Comparison of ENCODE assay signal across 13 cellular contexts in genomic region chr10:121077331-121077730, GRCh38.
DNase-seq lines count a peak whose midpoint lies in the region; ATAC-seq and TF ChIP-seq lines count a peak whose summit lies in the region.
"Had no signal": no experiment of that assay in that cellular context is flagged by ENCODE, and none has a peak within 500 bp of the region (broad histone marks: within the 10 kb centered on the region; RNA-seq: fewer than 3 reads in every experiment).

No MANE protein-coding gene starts in this region.

- H3K4me3 ChIP-seq in prostate gland, result no peak overlapping the region

- H3K9me3 ChIP-seq in prostate gland, result no peaks in the 10 kb centered on the region

- H3K27me3 ChIP-seq in prostate gland (replicated peaks; ENCODE audit: insufficient read depth), result no peaks in the 10 kb centered on the region
- H3K27me3 ChIP-seq: brain microvascular endothelial cell had no signal

- TF ChIP-seq POLR2A in prostate gland (IDR thresholded peaks at IDR 0.05), result no peak

- H3K27ac ChIP-seq in prostate gland, result no peak overlapping the region
- H3K27ac ChIP-seq: brain microvascular endothelial cell had no signal

- TF ChIP-seq CTCF in prostate gland (IDR thresholded peaks at IDR 0.05), result no peak

- WGBS in prostate gland, result 80% methylated on average over 8 of the region's 8 CpGs

- DNase-seq in HuH-7 (ENCODE audit: low spot score), result peak; percentile 34
- DNase-seq in SKM-1 treated with dmso at 0.1 percent for 144 hours (lab: John Stamatoyannopoulos, UW; ENCODE audit: unreplicated experiment), result peak; percentile 68
- peak; percentile 41 for DNase-seq in left ventricle myocardium superior
- no peak for DNase-seq in sciatic nerve (ENCODE audit: low spot score)
- DNase-seq in 8988T, result no peak
- no peak for DNase-seq in UCSD-AML1 (lab: John Stamatoyannopoulos, UW; ENCODE audit: unreplicated experiment)
- DNase-seq in prostate gland (ENCODE audit: low spot score), result no peak
- no peak for DNase-seq in AG08396 (ENCODE audit: low spot score)
- DNase-seq: brain microvascular endothelial cell; CD4-positive, CD25-positive, alpha-beta regulatory T cell; nucleus accumbens; stimulated activated naive CD4-positive, alpha-beta T cell had no signal

- H3K4me1 ChIP-seq in prostate gland (replicated peaks), result no peaks in the 10 kb centered on the region

- intact Hi-C loops in left ventricle myocardium superior (cut with micrococcal nuclease), result no loop called here
- intact Hi-C loops in sciatic nerve (cut with DNase I), result no loop called here
- intact Hi-C loops in prostate gland (cut with DNase I), result loop anchor here (5.0 to 10.0 kb wide), 2 partner anchors 40 to 103 kb away; no protein-coding TSS in a partner anchor

- H3K36me3 ChIP-seq in prostate gland, result no peaks in the 10 kb centered on the region
- H3K36me3 ChIP-seq: brain microvascular endothelial cell had no signal

- ATAC-seq in left ventricle myocardium superior (peak; percentile 80), sciatic nerve (peak; percentile 92)
- ATAC-seq: SK-N-SH treated with all-trans-retinoic acid at 6 μM for 48 hours had no signal

Comparison
In these comparisons a context has a peak if more than half of its experiments do, and no peak if none do; other contexts are left out.
1. DNase-seq: peak in HuH-7 (single experiment), SKM-1 treated with dmso at 0.1 percent for 144 hours (single experiment) and left ventricle myocardium superior (single experiment); none in sciatic nerve (single experiment), 8988T (single experiment), UCSD-AML1 (single experiment), prostate gland (single experiment) and AG08396 (single experiment).